ENCODE assay signal across 8 cellular contexts in the genomic region with DNA sequence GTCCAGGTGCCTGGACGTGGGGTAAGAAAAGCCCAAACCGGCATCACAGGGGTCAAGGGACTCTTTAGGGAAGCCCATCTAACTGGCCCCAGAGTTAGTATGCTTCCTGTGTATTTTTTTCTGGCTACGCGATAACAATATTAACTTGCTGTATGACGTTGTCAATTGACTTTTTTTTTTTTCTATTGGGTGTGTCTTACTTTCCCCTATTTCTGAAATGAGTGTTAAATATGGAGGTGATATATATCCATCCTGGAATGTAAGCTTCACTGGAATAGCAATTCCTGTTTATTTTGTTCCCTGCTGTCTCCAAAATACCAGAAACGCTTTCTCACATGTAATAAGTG. TPM values are rescaled to one million over a fixed set of nuclear protein-coding genes. Genes with fewer than 3 reads are reported as not detected.
DNase-seq lines count a peak whose midpoint lies in the region; ATAC-seq, FAIRE-seq and TF ChIP-seq lines count a peak whose summit lies in the region.

No MANE protein-coding gene starts in this region.

- TF ChIP-seq CTCF in fibroblast of villous mesenchyme (IDR thresholded peaks at IDR 0.05; ENCODE audit: insufficient read depth, low read depth, low read length): no peak

- DNase-seq in SJCRH30 (no peak), fibroblast of villous mesenchyme (ENCODE audit: low read depth) (peak; percentile 1), anterior cingulate cortex (lab: John Stamatoyannopoulos, UW) (no peak), cerebellum (ENCODE audit: low spot score) (no peak), GM12891 (ENCODE audit: insufficient read length, low spot score) (no peak)
- DNase-seq in stimulated activated CD4-positive, alpha-beta T cell treated with anti-CD3 and anti-CD28 coated beads, Interleukin-4, amount 100 ng/mL, for 4 hours: no peak

- H3K4me3 ChIP-seq in SJCRH30: peak overlapping the region; percentile 67
- H3K4me3 ChIP-seq in fibroblast of villous mesenchyme (ENCODE audit: low read depth, low read length): peak overlapping the region; percentile 66
- peak overlapping the region; percentile 70 for H3K4me3 ChIP-seq in rectal smooth muscle tissue (ENCODE audit: low read length)

- FAIRE-seq in GM12891 (lab: Jason Lieb, UNC): no peak

- peak; percentile 19 for ATAC-seq in GM21367 (IDR thresholded peaks at IDR 0.05; ENCODE audit: unreplicated experiment)

- no peaks in the 10 kb centered on the region for H3K27me3 ChIP-seq in SJCRH30
- H3K27me3 ChIP-seq in rectal smooth muscle tissue (ENCODE audit: control insufficient read depth, insufficient read depth, low read length): no peaks in the 10 kb centered on the region

- H3K36me3 ChIP-seq in SJCRH30: no peaks in the 10 kb centered on the region
- no peaks in the 10 kb centered on the region for H3K36me3 ChIP-seq in rectal smooth muscle tissue (ENCODE audit: control insufficient read depth, insufficient read depth, low read length)

- H3K27ac ChIP-seq in SJCRH30 (no peak overlapping the region), rectal smooth muscle tissue (ENCODE audit: low read depth, low read length) (no peak overlapping the region)

- no peak overlapping the region for H3K9ac ChIP-seq in rectal smooth muscle tissue (ENCODE audit: low read length)

- TF ChIP-seq POLR2A in GM12891 (IDR thresholded peaks at IDR 0.05; ENCODE audit: low read depth, low read length): no peak

- H3K9me3 ChIP-seq in SJCRH30 (replicated peaks): no peaks in the 10 kb centered on the region

- no peaks in the 10 kb centered on the region for H3K4me1 ChIP-seq in SJCRH30
- H3K4me1 ChIP-seq in rectal smooth muscle tissue (ENCODE audit: control insufficient read depth, insufficient read depth, low read length): peaks cover 2% of the 10 kb centered on the region

TF ChIP-seq in GM12891, 5 proteins besides CTCF, POLR2A, EP300 and RAD21:
- TF ChIP-seq PAX5 (IDR thresholded peaks at IDR 0.05; ENCODE audit: insufficient read depth, low read length, severe bottlenecking) (no peak), TAF1 (IDR thresholded peaks at IDR 0.05; ENCODE audit: low read depth, low read length) (no peak), POU2F2 (IDR thresholded peaks at IDR 0.05; ENCODE audit: low read depth, low read length) (no peak), POLR2AphosphoS5 (IDR thresholded peaks at IDR 0.05; ENCODE audit: low read depth, low read length) (no peak), SPI1 (IDR thresholded peaks at IDR 0.05; ENCODE audit: low read depth, low read length) (no peak)

RNA-seq across cellular contexts. Expression of a gene that starts 0.6 kb away (rescaled TPM):
- not detected in 2 replicates for total RNA-seq in SJCRH30 (2014; rRNA removed; shearing (Covaris generic))
- total RNA-seq in fibroblast of villous mesenchyme: 0.97 and 3.9 TPM in 2 replicates
- 0.82 TPM for total RNA-seq in cerebellum
- not detected for polyA plus RNA-seq in GM12891 (2012; ENCODE audit: low read depth, missing spikeins)
